1 cellular context compared by ENCODE assay signal in the genomic region with DNA sequence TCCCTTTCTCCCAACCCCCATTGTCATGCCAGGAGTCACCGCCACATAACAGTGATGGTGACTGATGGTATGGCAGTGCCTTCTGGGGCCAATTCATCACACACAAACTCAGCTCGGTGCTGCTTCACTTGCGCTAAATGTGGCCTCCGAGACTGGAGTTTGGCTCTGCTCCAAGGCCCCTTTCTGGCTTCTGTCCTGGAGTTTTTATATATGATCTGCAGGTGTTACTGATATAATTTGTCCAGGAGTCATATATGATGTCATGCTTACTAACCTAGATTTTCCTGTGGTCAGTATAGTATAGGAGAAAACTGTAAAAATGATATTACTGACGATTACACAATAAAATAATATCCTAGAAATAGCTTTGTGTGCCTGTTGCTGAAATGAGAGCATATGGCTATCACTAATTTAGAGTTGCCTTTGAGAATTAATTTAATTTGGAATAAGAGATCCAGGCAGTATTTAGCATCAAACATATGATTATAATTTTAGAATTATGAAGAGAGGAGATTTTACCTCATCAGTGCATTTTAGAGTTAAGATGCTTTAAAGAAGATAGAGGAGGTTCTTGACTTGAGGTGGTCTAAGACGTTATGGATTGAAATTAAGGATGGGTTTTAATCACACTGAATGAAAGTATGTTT.
TF ChIP-seq lines count a peak whose summit lies in the region.

No MANE protein-coding gene starts in this region.

TF ChIP-seq in SK-N-SH, 30 proteins besides CTCF, POLR2A, EP300 and RAD21 (continued from another document):
- TF ChIP-seq, protein P1, sequence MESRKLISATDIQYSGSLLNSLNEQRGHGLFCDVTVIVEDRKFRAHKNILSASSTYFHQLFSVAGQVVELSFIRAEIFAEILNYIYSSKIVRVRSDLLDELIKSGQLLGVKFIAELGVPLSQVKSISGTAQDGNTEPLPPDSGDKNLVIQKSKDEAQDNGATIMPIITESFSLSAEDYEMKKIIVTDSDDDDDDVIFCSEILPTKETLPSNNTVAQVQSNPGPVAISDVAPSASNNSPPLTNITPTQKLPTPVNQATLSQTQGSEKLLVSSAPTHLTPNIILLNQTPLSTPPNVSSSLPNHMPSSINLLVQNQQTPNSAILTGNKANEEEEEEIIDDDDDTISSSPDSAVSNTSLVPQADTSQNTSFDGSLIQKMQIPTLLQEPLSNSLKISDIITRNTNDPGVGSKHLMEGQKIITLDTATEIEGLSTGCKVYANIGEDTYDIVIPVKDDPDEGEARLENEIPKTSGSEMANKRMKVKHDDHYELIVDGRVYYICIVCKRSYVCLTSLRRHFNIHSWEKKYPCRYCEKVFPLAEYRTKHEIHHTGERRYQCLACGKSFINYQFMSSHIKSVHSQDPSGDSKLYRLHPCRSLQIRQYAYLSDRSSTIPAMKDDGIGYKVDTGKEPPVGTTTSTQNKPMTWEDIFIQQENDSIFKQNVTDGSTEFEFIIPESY (IDR thresholded peaks at IDR 0.05; ENCODE audit: borderline replicate concordance, low read depth) = no peak
- TF ChIP-seq POLR2AphosphoS5 (IDR thresholded peaks at IDR 0.05; ENCODE audit: low read depth, low read length) (no peak), RCOR1 (IDR thresholded peaks at IDR 0.05; ENCODE audit: low read length) (peak; percentile 86), USF2 (IDR thresholded peaks at IDR 0.05; ENCODE audit: borderline replicate concordance, low read depth, low read length) (no peak), NFIC (IDR thresholded peaks at IDR 0.05; ENCODE audit: borderline replicate concordance) (no peak), GATA2 (CRISPR knock-in tag; IDR thresholded peaks at IDR 0.05) (0 out of 2 replicates have a peak, but pooled peaks have one; percentile 33), CHD2 (IDR thresholded peaks at IDR 0.05; ENCODE audit: low read length, partially characterized antibody) (peak; percentile 56), NRF1 (IDR thresholded peaks at IDR 0.05; ENCODE audit: low read depth, low read length) (no peak)
TF ChIP-seq in SK-N-SH: peak in this region for 4.
